In the genomic region with DNA sequence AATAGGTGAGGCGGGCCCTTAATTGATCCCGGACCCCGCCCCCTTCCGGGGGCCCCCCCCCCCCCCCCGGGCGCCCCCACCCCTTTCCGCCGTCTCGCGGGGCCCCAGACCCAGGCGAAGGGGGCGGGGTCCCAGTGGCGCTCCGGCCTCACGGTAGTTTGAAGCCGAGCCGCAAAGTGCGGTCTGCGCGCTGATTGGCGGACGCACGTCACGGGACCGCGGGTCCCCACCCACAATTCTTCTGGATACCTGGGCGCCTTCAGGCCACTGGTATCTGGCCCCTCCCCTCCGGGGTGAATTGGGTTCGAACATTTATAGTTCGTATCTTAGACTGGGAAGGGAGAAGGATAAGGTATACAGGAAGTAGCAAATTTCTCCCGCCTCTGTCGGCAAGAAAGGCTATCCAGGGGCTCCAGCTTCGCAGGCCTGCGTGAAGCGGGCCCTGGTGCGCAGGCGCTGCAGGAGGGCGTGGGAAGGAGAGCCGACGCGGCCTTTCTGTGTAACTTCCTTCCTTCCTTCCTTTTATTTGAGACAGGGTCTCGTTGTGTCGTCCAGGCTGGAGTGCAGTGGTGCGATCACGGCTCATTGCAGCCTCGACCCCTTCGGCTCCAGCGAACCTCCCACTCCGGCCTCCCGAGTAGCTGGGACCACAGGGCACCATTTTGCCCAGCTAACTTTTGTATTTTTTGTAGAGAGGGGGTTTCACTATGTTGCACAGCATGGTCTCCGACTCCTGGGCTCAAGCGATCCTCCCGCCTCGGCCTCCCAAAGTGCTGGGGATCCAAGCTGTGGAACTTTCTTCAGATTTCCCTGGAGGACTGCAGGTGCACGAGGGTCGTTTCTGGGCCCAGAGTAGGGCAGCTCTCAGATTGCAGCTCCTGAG, we compare ENCODE assay signal across 8 cellular contexts. TPM values are rescaled to one million over a fixed set of nuclear protein-coding genes. Genes with fewer than 3 reads are reported as not detected.
A peak's percentile ranks its signal among the peaks of the same experiment; 100 is the strongest.
DNase-seq lines count a peak whose midpoint lies in the region; ATAC-seq and TF ChIP-seq lines count a peak whose summit lies in the region.

No MANE protein-coding gene starts in this region.

- peaks cover 9% of the 10 kb centered on the region for H3K36me3 ChIP-seq in H7 (replicated peaks; ENCODE audit: control insufficient read depth, insufficient read depth, low read length)
- peaks cover 22% of the 10 kb centered on the region for H3K36me3 ChIP-seq in Loucy (ENCODE audit: insufficient read depth, low read length)
- peaks cover 39% of the 10 kb centered on the region for H3K36me3 ChIP-seq in RWPE2 (ENCODE audit: low read depth)

- peaks cover 33% of the 10 kb centered on the region for H3K36me3 Mint-ChIP-seq in nephron progenitor cell (ENCODE audit: low read depth)
- peaks cover 34% of the 10 kb centered on the region for H3K36me3 Mint-ChIP-seq in stimulated activated naive CD8-positive, alpha-beta T cell treated with anti-CD3 and anti-CD28 coated beads, Interleukin-15, Interleukin-2, amounts not matched to agents 100 ng/mL and 50 ng/mL, for 24 hours (ENCODE audit: low read depth)

- H3K4me1 ChIP-seq in Loucy (ENCODE audit: insufficient read depth, low read length, poor library complexity, severe bottlenecking) (peaks cover 37% of the 10 kb centered on the region), RWPE2 (ENCODE audit: insufficient read depth, poor library complexity, severe bottlenecking) (peaks cover 24% of the 10 kb centered on the region)

- peak overlapping the region; percentile 99 for H3K9ac ChIP-seq in Loucy (ENCODE audit: low read depth, low read length, poor library complexity, severe bottlenecking)

- H3K27me3 Mint-ChIP-seq in nephron progenitor cell (ENCODE audit: low read depth, poor library complexity) = peaks cover 7% of the 10 kb centered on the region
- peaks cover 4% of the 10 kb centered on the region for H3K27me3 Mint-ChIP-seq in stimulated activated naive CD8-positive, alpha-beta T cell treated with anti-CD3 and anti-CD28 coated beads, Interleukin-15, Interleukin-2, amounts not matched to agents 100 ng/mL and 50 ng/mL, for 24 hours

- H3K9me3 ChIP-seq in Loucy (ENCODE audit: insufficient read depth, low read depth, low read length) (no peaks in the 10 kb centered on the region), RWPE2 (ENCODE audit: severe bottlenecking) (no peaks in the 10 kb centered on the region)

- peak overlapping the region; percentile 98 for H3K27ac Mint-ChIP-seq in nephron progenitor cell
- H3K27ac Mint-ChIP-seq in stimulated activated naive CD8-positive, alpha-beta T cell treated with anti-CD3 and anti-CD28 coated beads, Interleukin-15, Interleukin-2, amounts not matched to agents 100 ng/mL and 50 ng/mL, for 24 hours = peak overlapping the region; percentile 100

- ATAC-seq in RWPE2 (ENCODE audit: low read depth) = peak; percentile 90

- DNase-seq in ELF-1 (ENCODE audit: low read depth, low spot score) (peak; percentile 98), H7 (peak; percentile 98), RWPE2 (ENCODE audit: low spot score) (peak; percentile 98), fibroblast of the conjunctiva (ENCODE audit: low read depth) (peak; percentile 87), nephron progenitor cell (peak; percentile 96)
- peak; percentile 94 for DNase-seq in activated effector memory CD4-positive, alpha-beta T cell treated with Interleukin-2 at 50 U/mL for 16 hours

- H3K4me2 ChIP-seq in Loucy (ENCODE audit: low read depth, low read length, poor library complexity, severe bottlenecking) = peak overlapping the region; percentile 94

- no peaks in the 10 kb centered on the region for H3K9me2 ChIP-seq in Loucy (replicated peaks; ENCODE audit: low read depth, low read length)

- peak overlapping the region; percentile 96 for H2AFZ ChIP-seq in Loucy (ENCODE audit: low read length)

- no peak for TF ChIP-seq CTCF in Loucy (conservative IDR thresholded peaks at IDR 0.05; ENCODE audit: low read length)
- TF ChIP-seq CTCF in RWPE2 (IDR thresholded peaks at IDR 0.05; ENCODE audit: poor library complexity, severe bottlenecking) = no peak
- no peak for TF ChIP-seq CTCF in nephron progenitor cell (IDR thresholded peaks at IDR 0.05)

- peaks cover 40% of the 10 kb centered on the region for H4K20me1 ChIP-seq in Loucy (ENCODE audit: insufficient read depth, low read length, poor library complexity, severe bottlenecking)

- H3K27me3 ChIP-seq in H7 (ENCODE audit: control insufficient read depth, insufficient read depth, low read length) (no peaks in the 10 kb centered on the region), Loucy (ENCODE audit: insufficient read depth, low read length, poor library complexity, severe bottlenecking) (no peaks in the 10 kb centered on the region), RWPE2 (ENCODE audit: insufficient read depth, poor library complexity, severe bottlenecking) (no peaks in the 10 kb centered on the region)

- peak overlapping the region; percentile 92 for H3K27ac ChIP-seq in RWPE2 (ENCODE audit: poor library complexity, severe bottlenecking)

- H3K4me3 Mint-ChIP-seq in nephron progenitor cell = peak overlapping the region; percentile 90
- H3K4me3 Mint-ChIP-seq in stimulated activated naive CD8-positive, alpha-beta T cell treated with anti-CD3 and anti-CD28 coated beads, Interleukin-15, Interleukin-2, amounts not matched to agents 100 ng/mL and 50 ng/mL, for 24 hours = peak overlapping the region; percentile 94

- 0 out of 2 replicates have a peak, but pooled peaks cover 7% of the 10 kb centered on the region for H3F3A ChIP-seq in Loucy (ENCODE audit: low read depth)

- H3K4me1 Mint-ChIP-seq in nephron progenitor cell = peaks cover 46% of the 10 kb centered on the region
- H3K4me1 Mint-ChIP-seq in stimulated activated naive CD8-positive, alpha-beta T cell treated with anti-CD3 and anti-CD28 coated beads, Interleukin-15, Interleukin-2, amounts not matched to agents 100 ng/mL and 50 ng/mL, for 24 hours (ENCODE audit: low read depth) = peaks cover 41% of the 10 kb centered on the region

- H3K4me3 ChIP-seq in H7 (ENCODE audit: insufficient read depth, low read depth, low read length) = peak overlapping the region; percentile 71
- peak overlapping the region; percentile 98 for H3K4me3 ChIP-seq in Loucy (ENCODE audit: low read length, poor library complexity, severe bottlenecking)
- H3K4me3 ChIP-seq in RWPE2 (ENCODE audit: severe bottlenecking) = peak overlapping the region; percentile 48

- peaks cover 52% of the 10 kb centered on the region for H3K79me2 ChIP-seq in Loucy (ENCODE audit: insufficient read depth, low read length)

- peaks cover 33% of the 10 kb centered on the region for H3K9me3 Mint-ChIP-seq in nephron progenitor cell
- no peaks in the 10 kb centered on the region for H3K9me3 Mint-ChIP-seq in stimulated activated naive CD8-positive, alpha-beta T cell treated with anti-CD3 and anti-CD28 coated beads, Interleukin-15, Interleukin-2, amounts not matched to agents 100 ng/mL and 50 ng/mL, for 24 hours

RNA-seq across cellular contexts. Expression of gene HMGN1, which starts 0.6 kb away (rescaled TPM):
- total RNA-seq in H7 (2014; rRNA removed; shearing (Covaris generic)) = 310 and 389 TPM in 2 replicates

RNA-seq across cellular contexts. Expression of gene BRWD1, which starts 36.0 kb away (rescaled TPM):
- 33.5 and 51.2 TPM in 2 replicates for total RNA-seq in H7 (2014; rRNA removed; shearing (Covaris generic))

Comparison
In these comparisons a context has a peak if more than half of its experiments do, and no peak if none do; other contexts are left out.
1. Peak in every context shown above with its lines: DNase-seq, ATAC-seq, H3K4me3 ChIP-seq and H3K27ac ChIP-seq.
2. H3K4me3 ChIP-seq: peak in every context shown above with its lines; median percentile 98 in Loucy; 71 in H7; 48 in RWPE2.